8 cellular contexts compared by ENCODE assay signal in genomic region chr12:57783466-57783801, GRCh38. TPM values are rescaled to one million over a fixed set of nuclear protein-coding genes. Genes with fewer than 3 reads are reported as not detected.
DNase-seq lines count a peak whose midpoint lies in the region; ATAC-seq and TF ChIP-seq lines count a peak whose summit lies in the region.

No MANE protein-coding gene starts in this region.

- H3K9me3 Mint-ChIP-seq in natural killer cell: no peaks in the 10 kb centered on the region

- H3K9me3 ChIP-seq in KOPT-K1 (ENCODE audit: insufficient read depth, low read length, poor library complexity, severe bottlenecking): no peaks in the 10 kb centered on the region

- H3K27me3 ChIP-seq in dorsolateral prefrontal cortex: no peaks in the 10 kb centered on the region

- peak overlapping the region; percentile 90 to 97 for H3K27ac Mint-ChIP-seq in natural killer cell

- H3K4me3 ChIP-seq in AG10803 (ENCODE audit: low read length) (peak overlapping the region; percentile 100), dorsolateral prefrontal cortex (peak overlapping the region; percentile 48 to 100 (median 93))

- H3K27ac ChIP-seq in KOPT-K1 (ENCODE audit: low read depth, low read length, poor library complexity, severe bottlenecking) (peak overlapping the region; percentile 72), dorsolateral prefrontal cortex (peak overlapping the region in 2 of 59 donors; percentile 80 to 83)

- ATAC-seq in natural killer cell (no peak), GM18861 (IDR thresholded peaks at IDR 0.05; ENCODE audit: unreplicated experiment) (no peak)

- DNase-seq in AG10803 (ENCODE audit: low read depth) (no peak), dorsolateral prefrontal cortex (no peak), natural killer cell (no peak), anterior cingulate cortex (lab: John Stamatoyannopoulos, UW) (no peak), NCI-H2196 treated with DMSO at 0.1 percent for 48 hours (lab: John Stamatoyannopoulos, UW; ENCODE audit: unreplicated experiment) (no peak)
- DNase-seq in stimulated activated CD4-positive, alpha-beta T cell treated with anti-CD3 and anti-CD28 coated beads, Interleukin-2, amount 100 ng/mL, for 24 hours: no peak

- no peak for TF ChIP-seq CTCF in AG10803 (conservative IDR thresholded peaks at IDR 0.05; ENCODE audit: low read length)
- TF ChIP-seq CTCF in dorsolateral prefrontal cortex (IDR thresholded peaks at IDR 0.05 in 54 of 56, conservative IDR thresholded peaks at IDR 0.05 in 2 of 56; ENCODE audit: low read depth in 1 of 56, partially characterized antibody in 56 of 56): no peak
- no peak for TF ChIP-seq CTCF in natural killer cell (IDR thresholded peaks at IDR 0.05)

- intact Hi-C loops in dorsolateral prefrontal cortex (cut with DNase I): loop anchor here (5.0 kb wide), 3 partner anchors 49 to 124 kb away; no protein-coding TSS in a partner anchor
- intact Hi-C loops in natural killer cell (cut with micrococcal nuclease): loop anchor here (5.0 kb wide), 1 partner anchor 64 kb away; the partner anchor contains the start of gene CTDSP2

- peaks cover 45% of the 10 kb centered on the region for H3K36me3 ChIP-seq in KOPT-K1 (ENCODE audit: insufficient read depth, low read length)

- peaks cover 11% of the 10 kb centered on the region for H3K36me3 Mint-ChIP-seq in natural killer cell

- H3K4me1 Mint-ChIP-seq in natural killer cell: peaks cover 33 to 34% of the 10 kb centered on the region in 2 donors

- H3K27me3 Mint-ChIP-seq in natural killer cell (ENCODE audit: low read depth in 2 of 2): no peaks in the 10 kb centered on the region

- H3K4me3 Mint-ChIP-seq in natural killer cell: peak overlapping the region; percentile 99

RNA-seq across cellular contexts. Expression of gene TSFM, which starts 0.8 kb away (rescaled TPM):
- total RNA-seq in dorsolateral prefrontal cortex: 10 to 100 TPM; 21.9 to 57.1 (median 35.3) TPM
- 10 to 100 TPM; 17.6 to 19.7 (median 17.7) TPM for total RNA-seq in natural killer cell

RNA-seq across cellular contexts. Expression of gene EEF1AKMT3, which starts 11.0 kb away (rescaled TPM):
- 10 to 100 TPM in 2 of 120 experiments, 1 to 10 TPM in 118; 1.4 to 11.0 (median 4.1) TPM for total RNA-seq in dorsolateral prefrontal cortex
- total RNA-seq in natural killer cell: 1 to 10 TPM; 1.3 to 2.6 (median 2.2) TPM

RNA-seq across cellular contexts. Expression of gene METTL1, which starts 11.5 kb away (rescaled TPM):
- total RNA-seq in dorsolateral prefrontal cortex (10 to 100 TPM in 36 of 120 experiments, 1 to 10 TPM in 84; 1.8 to 17.4 (median 8.3) TPM), natural killer cell (10 to 100 TPM in 1 of 3 donors, 1 to 10 TPM in 2; 8.0 to 12.5 (median 8.8) TPM)

RNA-seq across cellular contexts. Expression of gene CYP27B1, which starts 16.6 kb away (rescaled TPM):
- 1 to 10 TPM in 25 of 120 experiments, under 1 TPM in 60, not detected in 35; 0.18 to 5.3 (median 0.63) TPM for total RNA-seq in dorsolateral prefrontal cortex
- 1 to 10 TPM; 1.1 to 1.7 (median 1.6) TPM for total RNA-seq in natural killer cell

RNA-seq across cellular contexts. Expression of gene MARCHF9, which starts 28.5 kb away (rescaled TPM):
- total RNA-seq in dorsolateral prefrontal cortex (10 to 100 TPM; 11.5 to 26.2 (median 18.3) TPM), natural killer cell (10 to 100 TPM; 25.4 to 28.4 (median 26.0) TPM)
